ENCODE assay signal across 1 cellular context in the genomic region with DNA sequence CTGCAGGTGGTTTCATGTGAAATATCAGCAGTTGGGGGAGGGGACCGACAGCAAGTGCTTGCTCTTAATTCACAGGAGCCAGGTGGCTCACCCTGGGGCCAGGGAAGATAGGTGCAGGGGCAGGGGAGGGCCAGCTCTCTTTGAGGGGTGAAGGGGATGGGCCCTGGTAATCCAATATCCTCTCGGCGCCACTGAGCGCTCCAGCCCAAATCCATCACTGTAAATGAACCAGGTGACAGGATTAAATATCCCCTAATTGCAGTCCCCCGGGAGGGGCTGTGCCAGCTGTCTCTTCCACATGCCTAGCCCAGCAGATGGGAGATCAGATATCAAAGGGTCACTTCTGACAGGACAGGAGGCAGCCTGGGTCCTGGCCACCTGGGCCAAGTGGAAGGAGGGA.
TF ChIP-seq lines count a peak whose summit lies in the region.

No MANE protein-coding gene starts in this region.

TF ChIP-seq in GM23338, 12 proteins besides CTCF, POLR2A, EP300 and RAD21 (continued from another document):
- TF ChIP-seq, protein P1, sequence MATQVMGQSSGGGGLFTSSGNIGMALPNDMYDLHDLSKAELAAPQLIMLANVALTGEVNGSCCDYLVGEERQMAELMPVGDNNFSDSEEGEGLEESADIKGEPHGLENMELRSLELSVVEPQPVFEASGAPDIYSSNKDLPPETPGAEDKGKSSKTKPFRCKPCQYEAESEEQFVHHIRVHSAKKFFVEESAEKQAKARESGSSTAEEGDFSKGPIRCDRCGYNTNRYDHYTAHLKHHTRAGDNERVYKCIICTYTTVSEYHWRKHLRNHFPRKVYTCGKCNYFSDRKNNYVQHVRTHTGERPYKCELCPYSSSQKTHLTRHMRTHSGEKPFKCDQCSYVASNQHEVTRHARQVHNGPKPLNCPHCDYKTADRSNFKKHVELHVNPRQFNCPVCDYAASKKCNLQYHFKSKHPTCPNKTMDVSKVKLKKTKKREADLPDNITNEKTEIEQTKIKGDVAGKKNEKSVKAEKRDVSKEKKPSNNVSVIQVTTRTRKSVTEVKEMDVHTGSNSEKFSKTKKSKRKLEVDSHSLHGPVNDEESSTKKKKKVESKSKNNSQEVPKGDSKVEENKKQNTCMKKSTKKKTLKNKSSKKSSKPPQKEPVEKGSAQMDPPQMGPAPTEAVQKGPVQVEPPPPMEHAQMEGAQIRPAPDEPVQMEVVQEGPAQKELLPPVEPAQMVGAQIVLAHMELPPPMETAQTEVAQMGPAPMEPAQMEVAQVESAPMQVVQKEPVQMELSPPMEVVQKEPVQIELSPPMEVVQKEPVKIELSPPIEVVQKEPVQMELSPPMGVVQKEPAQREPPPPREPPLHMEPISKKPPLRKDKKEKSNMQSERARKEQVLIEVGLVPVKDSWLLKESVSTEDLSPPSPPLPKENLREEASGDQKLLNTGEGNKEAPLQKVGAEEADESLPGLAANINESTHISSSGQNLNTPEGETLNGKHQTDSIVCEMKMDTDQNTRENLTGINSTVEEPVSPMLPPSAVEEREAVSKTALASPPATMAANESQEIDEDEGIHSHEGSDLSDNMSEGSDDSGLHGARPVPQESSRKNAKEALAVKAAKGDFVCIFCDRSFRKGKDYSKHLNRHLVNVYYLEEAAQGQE (IDR thresholded peaks at IDR 0.05; ENCODE audit: unreplicated experiment): no peak
- TF ChIP-seq ZNF331 (CRISPR knock-in tag; IDR thresholded peaks at IDR 0.05; ENCODE audit: low read depth) (no peak), NANOG (IDR thresholded peaks at IDR 0.05; ENCODE audit: borderline replicate concordance) (no peak)
